Comparison of ENCODE assay signal across 8 cellular contexts in the genomic region with DNA sequence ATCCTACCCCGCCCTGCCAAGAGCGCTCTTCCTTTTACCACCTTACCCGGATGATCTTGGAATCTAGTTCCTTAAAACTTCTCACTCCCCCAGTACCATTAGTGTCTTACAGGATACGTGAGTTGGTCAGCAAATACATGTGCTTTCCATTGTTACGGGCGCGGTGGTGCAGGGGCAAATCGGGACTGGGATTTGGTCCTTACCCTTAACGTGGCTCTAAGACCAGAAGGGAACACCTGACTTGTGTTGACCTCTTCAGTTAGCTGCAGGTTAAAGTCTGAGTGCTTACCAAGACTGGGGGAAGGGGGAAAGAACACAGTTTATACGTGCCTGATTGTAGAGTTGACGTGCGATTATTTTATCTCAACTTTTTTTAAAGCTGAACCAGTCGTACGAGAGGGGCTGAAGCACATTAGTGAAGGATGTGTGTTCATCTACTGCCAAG. TPM values are rescaled to one million over a fixed set of nuclear protein-coding genes. Genes with fewer than 3 reads are reported as not detected.
DNase-seq lines count a peak whose midpoint lies in the region; ATAC-seq, FAIRE-seq and TF ChIP-seq lines count a peak whose summit lies in the region.

No MANE protein-coding gene starts in this region.

- WGBS in ovary, 3 donors, result 1 to 3% (median 1%) methylated on average over 14 of the region's 14 CpGs

- TF ChIP-seq EP300 in ovary (IDR thresholded peaks at IDR 0.05), result no peak

- H3K4me3 Mint-ChIP-seq in activated CD4-positive, alpha-beta T cell treated with anti-CD3 and anti-CD28 coated beads, Interleukin-2, amount 10 ng/mL, durations not matched to agents 24 days and 14 days, result peak overlapping the region; percentile 93

- H3K27ac ChIP-seq in Panc1 (ENCODE audit: low read length) (peak overlapping the region; percentile 93), endothelial cell of umbilical vein (ENCODE audit: insufficient read depth, low read depth, low read length) (peak overlapping the region; percentile 83), ovary (peak overlapping the region in 1 of 2 donors; percentile 62)

- H3K9ac ChIP-seq in endothelial cell of umbilical vein (replicated peaks; ENCODE audit: extremely low read depth, insufficient read depth, low read length), result peak overlapping the region; percentile 68

- no peaks in the 10 kb centered on the region for H3K9me3 Mint-ChIP-seq in activated CD4-positive, alpha-beta T cell treated with anti-CD3 and anti-CD28 coated beads, Interleukin-2, amount 10 ng/mL, durations not matched to agents 24 days and 14 days

- no TSS peak for BruUV-seq in Panc1 (replicated peaks; lab: Mats Ljungman, UMichigan)
- BruUV-seq in endothelial cell of umbilical vein (replicated peaks; lab: Mats Ljungman, UMichigan), result TSS peak; percentile 68

- FAIRE-seq in endothelial cell of umbilical vein (lab: Jason Lieb, UNC) (no peak), D721Med (lab: Jason Lieb, UNC) (no peak)

- H3K4me3 ChIP-seq in Panc1 (ENCODE audit: low read depth in 2 of 2, low read length in 2 of 2), result peak overlapping the region; percentile 91 to 94
- H3K4me3 ChIP-seq in endothelial cell of umbilical vein (replicated peaks in 1 of 3; ENCODE audit: insufficient read depth in 1 of 3, low read depth in 1 of 3, low read length in 3 of 3), result peak overlapping the region; percentile 44 to 86 (median 70)
- H3K4me3 ChIP-seq in ovary, result peak overlapping the region; percentile 76

- peak; percentile 17; the same call in 1 of the 2 replicates for ATAC-seq in Panc1

- intact Hi-C loops in activated CD4-positive, alpha-beta T cell treated with anti-CD3 and anti-CD28 coated beads, Interleukin-2, amount 10 ng/mL, durations not matched to agents 24 days and 14 days (cut with micrococcal nuclease), result loop anchor here (2.0 to 10.0 kb wide), 4 partner anchors 64 to 1057 kb away; a partner anchor contains a TSS
- intact Hi-C loops in Panc1 (cut with micrococcal nuclease; ENCODE audit: unreplicated experiment) (no loop called here), endothelial cell of umbilical vein (cut with micrococcal nuclease) (loop anchor here (10.0 kb wide), 2 partner anchors 807 to 1057 kb away; a partner anchor contains a TSS), ovary (cut with DNase I) (no loop called here)

- H3K4me1 ChIP-seq in Panc1 (ENCODE audit: control insufficient read depth, insufficient read depth, low read length), result peaks cover 17% of the 10 kb centered on the region
- H3K4me1 ChIP-seq in endothelial cell of umbilical vein (ENCODE audit: control insufficient read depth, extremely low read depth, insufficient read depth, low read length), result peaks cover 15% of the 10 kb centered on the region
- H3K4me1 ChIP-seq in ovary (ENCODE audit: insufficient read depth), result peaks cover 18% of the 10 kb centered on the region

- dilution Hi-C loops in endothelial cell of umbilical vein (cut with MboI; ENCODE audit: extremely low pct_ligation_motif_present, low sequenced_read_pairs), result no loop called here

- DNase-seq in activated CD4-positive, alpha-beta T cell treated with anti-CD3 and anti-CD28 coated beads, Interleukin-2, amount 10 ng/mL, durations not matched to agents 24 days and 14 days, result peak; percentile 75
- DNase-seq in activated CD4-positive, alpha-beta T cell treated with anti-CD3 and anti-CD28 coated beads, Interleukin-2, amount 50 U/mL, for 4 hours, result no peak
- DNase-seq in Panc1 (ENCODE audit: low read depth, low spot score), result no peak
- no peak for DNase-seq in endothelial cell of umbilical vein (ENCODE audit: low read depth, low spot score)
- DNase-seq in ovary, result no peak
- no peak for DNase-seq in D721Med (ENCODE audit: insufficient read length, low spot score)
- no peak for DNase-seq in NCI-H1694 (lab: John Stamatoyannopoulos, UW)
- no peak for DNase-seq in activated effector memory CD4-positive, alpha-beta T cell treated with Interleukin-2 at 50 U/mL for 16 hours

- no peaks in the 10 kb centered on the region for H4K20me1 ChIP-seq in endothelial cell of umbilical vein (replicated peaks; ENCODE audit: control insufficient read depth, extremely low read depth, insufficient read depth, low read length)

- H3K36me3 ChIP-seq in Panc1 (ENCODE audit: control insufficient read depth, insufficient read depth, low read length) (peaks cover 16% of the 10 kb centered on the region), endothelial cell of umbilical vein (ENCODE audit: control insufficient read depth in 2 of 2, extremely low read depth in 1 of 2, insufficient read depth in 2 of 2, low read length in 2 of 2) (peaks cover 5% of the 10 kb centered on the region in 2 experiments), ovary (no peaks in the 10 kb centered on the region)

- no peaks in the 10 kb centered on the region for H3K27me3 Mint-ChIP-seq in activated CD4-positive, alpha-beta T cell treated with anti-CD3 and anti-CD28 coated beads, Interleukin-2, amount 10 ng/mL, durations not matched to agents 24 days and 14 days

- peak overlapping the region; percentile 99 for H2AFZ ChIP-seq in endothelial cell of umbilical vein (ENCODE audit: low read depth, low read length)

- peaks cover 62% of the 10 kb centered on the region for H3K4me1 Mint-ChIP-seq in activated CD4-positive, alpha-beta T cell treated with anti-CD3 and anti-CD28 coated beads, Interleukin-2, amount 10 ng/mL, durations not matched to agents 24 days and 14 days

- peaks cover 40% of the 10 kb centered on the region for H3K79me2 ChIP-seq in endothelial cell of umbilical vein (ENCODE audit: control insufficient read depth, insufficient read depth, low read length)

- TF ChIP-seq CTCF in Panc1 (IDR thresholded peaks at IDR 0.05), result no peak
- no peak for TF ChIP-seq CTCF in endothelial cell of umbilical vein (IDR thresholded peaks at IDR 0.05; ENCODE audit: extremely low read depth in 1 of 2, insufficient read depth in 1 of 2, low read depth in 1 of 2, low read length in 2 of 2)
- TF ChIP-seq CTCF in ovary (IDR thresholded peaks at IDR 0.05), result no peak
- no peak for TF ChIP-seq CTCF in D721Med (IDR thresholded peaks at IDR 0.05; ENCODE audit: insufficient read depth, missing control alignments)

- POLR2A ChIA-PET in Panc1 (lab: Charles Lee), result interaction anchor here (1.1 kb wide), 1 partner anchor 10 kb away, joined by 6 read pairs; a partner anchor contains a TSS
- POLR2A ChIA-PET in endothelial cell of umbilical vein (lab: Charles Lee), result no interaction called here

- H3K4me2 ChIP-seq in endothelial cell of umbilical vein (ENCODE audit: insufficient read depth, low read length), result peak overlapping the region; percentile 76

- H3K27me3 ChIP-seq in Panc1 (ENCODE audit: control insufficient read depth, insufficient read depth, low read length) (no peaks in the 10 kb centered on the region), endothelial cell of umbilical vein (ENCODE audit: control insufficient read depth in 2 of 2, insufficient read depth in 2 of 2, low read length in 2 of 2) (no peaks in the 10 kb centered on the region), ovary (no peaks in the 10 kb centered on the region)

- CTCF ChIA-PET in Panc1 (lab: Charles Lee) (no interaction called here), endothelial cell of umbilical vein (lab: Charles Lee) (interaction anchor here (0.9 to 5.2 kb wide), 4 partner anchors 26 to 205 kb away, joined by 3 to 38 read pairs (median 3); no protein-coding TSS in a partner anchor)

- H3K27ac Mint-ChIP-seq in activated CD4-positive, alpha-beta T cell treated with anti-CD3 and anti-CD28 coated beads, Interleukin-2, amount 10 ng/mL, durations not matched to agents 24 days and 14 days, result peak overlapping the region; percentile 100

- H3K9me3 ChIP-seq in Panc1 (ENCODE audit: control insufficient read depth, insufficient read depth, low read depth, low read length) (no peaks in the 10 kb centered on the region), endothelial cell of umbilical vein (replicated peaks; ENCODE audit: control insufficient read depth, insufficient read depth, low read length) (no peaks in the 10 kb centered on the region), ovary (no peaks in the 10 kb centered on the region)

- in situ Hi-C loops in Panc1 (cut with HindIII; ENCODE audit: low pct_unique_long_range_greater_than_20kb, low sequenced_read_pairs), result no loop called here

- no peak for TF ChIP-seq POLR2A in endothelial cell of umbilical vein (IDR thresholded peaks at IDR 0.05; ENCODE audit: low read depth, low read length)
- TF ChIP-seq POLR2A in ovary (IDR thresholded peaks at IDR 0.05), result no peak

- peaks cover 31% of the 10 kb centered on the region for H3K36me3 Mint-ChIP-seq in activated CD4-positive, alpha-beta T cell treated with anti-CD3 and anti-CD28 coated beads, Interleukin-2, amount 10 ng/mL, durations not matched to agents 24 days and 14 days (ENCODE audit: low read depth)

- H3K9me1 ChIP-seq in endothelial cell of umbilical vein (replicated peaks; ENCODE audit: control insufficient read depth, extremely low read depth, insufficient read depth, low read length), result no peaks in the 10 kb centered on the region

RNA-seq across cellular contexts. Expression of a gene that starts 0.5 kb away (rescaled TPM):
- 92.7 and 102 TPM in 2 replicates for total RNA-seq in activated CD4-positive, alpha-beta T cell treated with anti-CD3 and anti-CD28 coated beads, Interleukin-2, amount 10 ng/mL, durations not matched to agents 24 days and 14 days
- total RNA-seq in Panc1 (2021; ENCODE audit: unreplicated experiment), result 137 TPM
- 201 TPM for polyA plus RNA-seq in Panc1 (2012; ENCODE audit: insufficient read length)
- 101 and 103 TPM in 2 replicates for total RNA-seq in endothelial cell of umbilical vein
- polyA plus RNA-seq in endothelial cell of umbilical vein, result 220 and 297 TPM in 2 replicates
- 376 and 452 TPM in 2 replicates for polyA plus RNA-seq in endothelial cell of umbilical vein (2011; cell fraction: cytosol; rRNA removed)
- 95.2 and 117 TPM in 2 replicates for polyA plus RNA-seq in endothelial cell of umbilical vein (2011; cell fraction: nucleus; rRNA removed)
- 251 and 331 TPM in 2 replicates for polyA plus RNA-seq in endothelial cell of umbilical vein (2012)
- polyA minus RNA-seq in endothelial cell of umbilical vein, result 27.2 and 46.9 TPM in 2 replicates
- polyA minus RNA-seq in endothelial cell of umbilical vein (2011; cell fraction: cytosol; rRNA and poly(A)+ RNA removed), result 57.1 TPM
- 7.5 and 13.0 TPM in 2 replicates for polyA minus RNA-seq in endothelial cell of umbilical vein (2011; cell fraction: nucleus; rRNA and poly(A)+ RNA removed)
- 100 to 1,000 TPM in 2 of 7 donors, 10 to 100 TPM in 5; 19.0 to 104 (median 36.1) TPM for total RNA-seq in ovary
- 10 to 100 TPM; 44.9 to 61.9 TPM for polyA plus RNA-seq in ovary

RNA-seq across cellular contexts. Expression of a gene that starts 0.9 kb away (rescaled TPM):
- total RNA-seq in activated CD4-positive, alpha-beta T cell treated with anti-CD3 and anti-CD28 coated beads, Interleukin-2, amount 10 ng/mL, durations not matched to agents 24 days and 14 days, result 20.9 and 23.9 TPM in 2 replicates
- 13.0 TPM for total RNA-seq in Panc1 (2021; ENCODE audit: unreplicated experiment)
- polyA plus RNA-seq in Panc1 (2012; ENCODE audit: insufficient read length), result 7.0 TPM
- total RNA-seq in endothelial cell of umbilical vein, result 20.1 and 23.9 TPM in 2 replicates
- polyA plus RNA-seq in endothelial cell of umbilical vein, result 3.7 and 5.3 TPM in 2 replicates
- polyA plus RNA-seq in endothelial cell of umbilical vein (2011; cell fraction: cytosol; rRNA removed), result 5.6 and 6.3 TPM in 2 replicates
- 36.4 and 36.7 TPM in 2 replicates for polyA plus RNA-seq in endothelial cell of umbilical vein (2011; cell fraction: nucleus; rRNA removed)
- 15.5 and 16.5 TPM in 2 replicates for polyA plus RNA-seq in endothelial cell of umbilical vein (2012)
- polyA minus RNA-seq in endothelial cell of umbilical vein, result 8.6 and 14.6 TPM in 2 replicates
- 6.1 TPM for polyA minus RNA-seq in endothelial cell of umbilical vein (2011; cell fraction: cytosol; rRNA and poly(A)+ RNA removed)
- polyA minus RNA-seq in endothelial cell of umbilical vein (2011; cell fraction: nucleus; rRNA and poly(A)+ RNA removed), result 16.4 and 31.4 TPM in 2 replicates
- total RNA-seq in ovary, result 10 to 100 TPM; 14.4 to 32.3 (median 20.3) TPM
- polyA plus RNA-seq in ovary, result 10 to 100 TPM; 12.1 to 15.4 TPM

RNA-seq across cellular contexts. Expression of a gene that starts 10.0 kb away (rescaled TPM):
- 24.3 and 25.7 TPM in 2 replicates for total RNA-seq in activated CD4-positive, alpha-beta T cell treated with anti-CD3 and anti-CD28 coated beads, Interleukin-2, amount 10 ng/mL, durations not matched to agents 24 days and 14 days
- 18.6 TPM for total RNA-seq in Panc1 (2021; ENCODE audit: unreplicated experiment)
- polyA plus RNA-seq in Panc1 (2012; ENCODE audit: insufficient read length), result 12.1 TPM
- total RNA-seq in endothelial cell of umbilical vein, result 28.0 and 29.4 TPM in 2 replicates
- polyA plus RNA-seq in endothelial cell of umbilical vein, result 13.7 and 15.5 TPM in 2 replicates
- 20.9 and 22.3 TPM in 2 replicates for polyA plus RNA-seq in endothelial cell of umbilical vein (2011; cell fraction: cytosol; rRNA removed)
- polyA plus RNA-seq in endothelial cell of umbilical vein (2011; cell fraction: nucleus; rRNA removed), result 11.6 and 12.5 TPM in 2 replicates
- polyA plus RNA-seq in endothelial cell of umbilical vein (2012), result 19.4 and 26.0 TPM in 2 replicates
- 6.0 and 9.9 TPM in 2 replicates for polyA minus RNA-seq in endothelial cell of umbilical vein
- polyA minus RNA-seq in endothelial cell of umbilical vein (2011; cell fraction: cytosol; rRNA and poly(A)+ RNA removed), result 5.8 TPM
- 16.3 and 24.4 TPM in 2 replicates for polyA minus RNA-seq in endothelial cell of umbilical vein (2011; cell fraction: nucleus; rRNA and poly(A)+ RNA removed)
- total RNA-seq in ovary, result 10 to 100 TPM; 15.0 to 21.9 (median 19.0) TPM
- polyA plus RNA-seq in ovary, result 10 to 100 TPM; 15.2 to 17.1 TPM

RNA-seq across cellular contexts. Expression of a gene that starts 10.2 kb away (rescaled TPM):
- 1.8 and 1.9 TPM in 2 replicates for total RNA-seq in activated CD4-positive, alpha-beta T cell treated with anti-CD3 and anti-CD28 coated beads, Interleukin-2, amount 10 ng/mL, durations not matched to agents 24 days and 14 days
- total RNA-seq in Panc1 (2021; ENCODE audit: unreplicated experiment), result 2.8 TPM
- 3.4 TPM for polyA plus RNA-seq in Panc1 (2012; ENCODE audit: insufficient read length)
- total RNA-seq in endothelial cell of umbilical vein, result 1.4 and 1.6 TPM in 2 replicates
- 0.99 and 1.6 TPM in 2 replicates for polyA plus RNA-seq in endothelial cell of umbilical vein
- 0.68 and 1.3 TPM in 2 replicates for polyA plus RNA-seq in endothelial cell of umbilical vein (2011; cell fraction: cytosol; rRNA removed)
- 0.74 and 0.88 TPM in 2 replicates for polyA plus RNA-seq in endothelial cell of umbilical vein (2011; cell fraction: nucleus; rRNA removed)
- 0.98 and 1.8 TPM in 2 replicates for polyA plus RNA-seq in endothelial cell of umbilical vein (2012)
- polyA minus RNA-seq in endothelial cell of umbilical vein, result 0.49 and 0.80 TPM in 2 replicates
- polyA minus RNA-seq in endothelial cell of umbilical vein (2011; cell fraction: cytosol; rRNA and poly(A)+ RNA removed), result not detected
- 0.58 and 1.0 TPM in 2 replicates for polyA minus RNA-seq in endothelial cell of umbilical vein (2011; cell fraction: nucleus; rRNA and poly(A)+ RNA removed)
- total RNA-seq in ovary, result 1 to 10 TPM in 6 of 7 donors, under 1 TPM in 1; 0.81 to 2.1 (median 1.6) TPM
- polyA plus RNA-seq in ovary, result 1 to 10 TPM; 1.2 to 2.0 TPM

Comparison
In these comparisons a context has a peak if more than half of its experiments do, and no peak if none do; other contexts are left out.
1. intact Hi-C loops: an anchor here in activated CD4-positive, alpha-beta T cell treated with anti-CD3 and anti-CD28 coated beads, Interleukin-2, amount 10 ng/mL, durations not matched to agents 24 days and 14 days (2.0 to 10.0 kb wide) and endothelial cell of umbilical vein (10.0 kb wide); none called in Panc1 and ovary.